21 cellular contexts compared by ENCODE assay signal in the genomic region with DNA sequence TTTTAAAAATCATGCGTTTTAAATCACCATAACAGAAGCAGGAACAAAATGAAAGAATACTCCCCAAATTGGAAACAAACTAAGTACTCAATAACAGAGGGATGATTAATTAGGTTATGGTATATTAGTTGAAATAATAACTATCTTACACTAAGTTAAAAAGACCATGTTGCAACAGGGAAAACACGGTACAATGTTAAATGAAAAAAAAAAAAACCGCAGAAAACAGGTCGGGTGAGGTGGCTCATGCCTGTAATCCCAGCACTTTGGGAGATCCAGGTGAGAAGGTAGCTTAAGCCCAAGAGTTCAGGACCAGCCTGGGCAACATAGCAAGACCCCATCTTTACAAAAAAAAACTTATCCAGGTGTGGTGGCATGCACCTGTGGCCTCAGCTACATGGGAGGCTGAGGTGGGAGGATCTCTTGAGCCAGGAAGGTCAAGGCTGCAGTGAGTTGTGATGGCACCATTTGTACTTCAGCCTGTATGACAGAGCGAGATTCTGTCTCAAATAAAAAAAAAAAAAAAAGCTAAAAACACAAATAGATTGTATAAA. TPM values are rescaled to one million over a fixed set of nuclear protein-coding genes. Genes with fewer than 3 reads are reported as not detected.
A peak's percentile ranks its signal among the peaks of the same experiment; 100 is the strongest.
DNase-seq lines count a peak whose midpoint lies in the region; ATAC-seq and TF ChIP-seq lines count a peak whose summit lies in the region.
"Had no signal": no experiment of that assay in that cellular context is flagged by ENCODE, and none has a peak within 500 bp of the region (broad histone marks: within the 10 kb centered on the region; RNA-seq: fewer than 3 reads in every experiment).

No MANE protein-coding gene starts in this region.

- no peak for DNase-seq in breast epithelium (ENCODE audit: low spot score in 2 of 2)
- DNase-seq in MCF 10A (ENCODE audit: unreplicated experiment): no peak
- no peak for DNase-seq in endothelial cell (ENCODE audit: low spot score)
- DNase-seq in tibial artery: no peak
- DNase-seq in AML-193 (lab: John Stamatoyannopoulos, UW): no peak
- DNase-seq: activated B cell treated with CpG ODN at 0.5 μM for 24 hours; activated T-cell treated with anti-CD3 and anti-CD28 coated beads, Interleukin-2, amount 50 U/mL, for 72 hours; brain microvascular endothelial cell; immature natural killer cell; KG1; naive thymus-derived CD4-positive, alpha-beta T cell; NCI-H2081; SHP77 had no signal

- H3K27ac Mint-ChIP-seq in MCF 10A (ENCODE audit: low read depth, unreplicated experiment): no peak overlapping the region
- no peak overlapping the region for H3K27ac Mint-ChIP-seq in endothelial cell (ENCODE audit: unreplicated experiment)
- H3K27ac Mint-ChIP-seq in nephron: no peak overlapping the region
- H3K27ac Mint-ChIP-seq: activated B cell treated with CpG ODN at 0.5 μM for 24 hours; activated naive CD8-positive, alpha-beta T cell; activated T-cell treated with anti-CD3 and anti-CD28 coated beads, Interleukin-2, amount 50 U/mL, for 72 hours; CD14-positive monocyte; immature natural killer cell; naive thymus-derived CD4-positive, alpha-beta T cell; stimulated activated memory B cell treated with anti-CD40 and anti-IgM and Interleukin-4, amounts not matched to agents 10 μg/mL and 1 μg/mL and 100 μg/mL, for 72 hours; T-helper 1 cell treated with Interleukin-12 subunit alpha and Interleukin-12 subunit beta and Interleukin-4 antibody, amounts not matched to agents 30 μg/mL and 1 μg/mL, for 36 hours had no signal

- H3K4me3 Mint-ChIP-seq in MCF 10A (ENCODE audit: unreplicated experiment) (no peak overlapping the region), endothelial cell (ENCODE audit: unreplicated experiment) (peak overlapping the region; percentile 37), nephron (peak overlapping the region; percentile 64 to 66 (median 65))
- H3K4me3 Mint-ChIP-seq: activated B cell treated with CpG ODN at 0.5 μM for 24 hours; activated naive CD8-positive, alpha-beta T cell; naive thymus-derived CD4-positive, alpha-beta T cell; stimulated activated memory B cell treated with anti-CD40 and anti-IgM and Interleukin-4, amounts not matched to agents 10 μg/mL and 1 μg/mL and 100 μg/mL, for 72 hours; T-helper 1 cell treated with Interleukin-12 subunit alpha and Interleukin-12 subunit beta and Interleukin-4 antibody, amounts not matched to agents 30 μg/mL and 1 μg/mL, for 36 hours had no signal

- H3K9me3 ChIP-seq in breast epithelium (no peaks in the 10 kb centered on the region), tibial artery (no peaks in the 10 kb centered on the region)
- H3K9me3 ChIP-seq: tibial nerve had no signal

- no peak for TF ChIP-seq CTCF in breast epithelium (IDR thresholded peaks at IDR 0.05)
- TF ChIP-seq CTCF in MCF 10A (IDR thresholded peaks at IDR 0.05; ENCODE audit: unreplicated experiment): no peak
- no peak for TF ChIP-seq CTCF in endothelial cell (IDR thresholded peaks at IDR 0.05; ENCODE audit: unreplicated experiment)
- TF ChIP-seq CTCF in nephron (IDR thresholded peaks at IDR 0.05; ENCODE audit: unreplicated experiment in 3 of 3): no peak
- TF ChIP-seq CTCF in tibial artery (IDR thresholded peaks at IDR 0.05): no peak

- intact Hi-C loops in breast epithelium (cut with DNase I; ENCODE audit: low total_unique reads): no loop called here
- intact Hi-C loops in MCF 10A (cut with micrococcal nuclease): no loop called here
- intact Hi-C loops in tibial artery (cut with DNase I; ENCODE audit: low total_unique reads): no loop called here

- H3K4me3 ChIP-seq in breast epithelium (peak overlapping the region in 1 of 3 donors; percentile 54), tibial artery (peak overlapping the region in 1 of 2 donors; percentile 65)

- H3K27me3 Mint-ChIP-seq in MCF 10A (ENCODE audit: insufficient read depth, unreplicated experiment): peaks cover 27% of the 10 kb centered on the region
- peaks cover 29% of the 10 kb centered on the region for H3K27me3 Mint-ChIP-seq in endothelial cell (ENCODE audit: unreplicated experiment)
- H3K27me3 Mint-ChIP-seq in nephron (ENCODE audit: low read depth): peaks cover 85% of the 10 kb centered on the region

- H3K9me3 Mint-ChIP-seq in MCF 10A (ENCODE audit: unreplicated experiment): no peaks in the 10 kb centered on the region
- H3K9me3 Mint-ChIP-seq in endothelial cell (ENCODE audit: unreplicated experiment): no peaks in the 10 kb centered on the region
- no peaks in the 10 kb centered on the region for H3K9me3 Mint-ChIP-seq in nephron
- H3K9me3 Mint-ChIP-seq: activated B cell treated with CpG ODN at 0.5 μM for 24 hours; activated T-cell treated with anti-CD3 and anti-CD28 coated beads, Interleukin-2, amount 50 U/mL, for 72 hours; stimulated activated memory B cell treated with anti-CD40 and anti-IgM and Interleukin-4, amounts not matched to agents 10 μg/mL and 1 μg/mL and 100 μg/mL, for 72 hours; T-helper 1 cell treated with Interleukin-12 subunit alpha and Interleukin-12 subunit beta and Interleukin-4 antibody, amounts not matched to agents 30 μg/mL and 1 μg/mL, for 36 hours had no signal

- H3K36me3 Mint-ChIP-seq in MCF 10A (ENCODE audit: insufficient read depth, unreplicated experiment) (no peaks in the 10 kb centered on the region), endothelial cell (ENCODE audit: low read depth, unreplicated experiment) (peaks cover 11% of the 10 kb centered on the region), nephron (ENCODE audit: low read depth) (no peaks in the 10 kb centered on the region)
- H3K36me3 Mint-ChIP-seq: activated naive CD8-positive, alpha-beta T cell; stimulated activated memory B cell treated with anti-CD40 and anti-IgM and Interleukin-4, amounts not matched to agents 10 μg/mL and 1 μg/mL and 100 μg/mL, for 72 hours had no signal

- no peaks in the 10 kb centered on the region for H3K27me3 ChIP-seq in breast epithelium
- H3K27me3 ChIP-seq in tibial artery: no peaks in the 10 kb centered on the region
- H3K27me3 ChIP-seq: brain microvascular endothelial cell had no signal

- CTCF ChIA-PET in MCF 10A (lab: Yijun Ruan, JAX): interaction anchor here (0.5 to 2.8 kb wide), 10 partner anchors 10 to 601 kb away, joined by 3 to 7 read pairs (median 3); no protein-coding TSS in a partner anchor

- no peak for TF ChIP-seq POLR2A in breast epithelium (IDR thresholded peaks at IDR 0.05)

- peaks cover 8% of the 10 kb centered on the region for H3K4me1 Mint-ChIP-seq in MCF 10A (ENCODE audit: insufficient read depth, unreplicated experiment)
- H3K4me1 Mint-ChIP-seq in endothelial cell (ENCODE audit: unreplicated experiment): peaks cover 12% of the 10 kb centered on the region
- peaks cover 27% of the 10 kb centered on the region for H3K4me1 Mint-ChIP-seq in nephron
- H3K4me1 Mint-ChIP-seq: immature natural killer cell had no signal

- no peak for ATAC-seq in GM18498 (IDR thresholded peaks at IDR 0.05; ENCODE audit: unreplicated experiment)
- ATAC-seq in GM19023 (IDR thresholded peaks at IDR 0.05; ENCODE audit: unreplicated experiment): no peak
- ATAC-seq: naive thymus-derived CD4-positive, alpha-beta T cell; stimulated activated memory B cell treated with anti-CD40 and anti-IgM and Interleukin-4, amounts not matched to agents 10 μg/mL and 1 μg/mL and 100 μg/mL, for 72 hours had no signal

- no peaks in the 10 kb centered on the region for H3K36me3 ChIP-seq in breast epithelium
- H3K36me3 ChIP-seq in tibial artery: no peaks in the 10 kb centered on the region
- H3K36me3 ChIP-seq: brain microvascular endothelial cell, tibial nerve had no signal

- POLR2A ChIA-PET in MCF 10A (lab: Yijun Ruan, JAX): interaction anchor here (0.6 to 1.1 kb wide), 3 partner anchors 10 to 51 kb away, joined by 3 read pairs; no protein-coding TSS in a partner anchor

- H3K27ac ChIP-seq in breast epithelium (peak overlapping the region; percentile 66 to 70), tibial artery (peak overlapping the region; percentile 65 to 75)
- H3K27ac ChIP-seq: brain microvascular endothelial cell, tibial nerve had no signal

- BruUV-seq in MCF 10A (replicated peaks; lab: Mats Ljungman, UMichigan): no TSS peak

- peaks cover 0 to 4% of the 10 kb centered on the region in 2 donors for H3K4me1 ChIP-seq in breast epithelium
- H3K4me1 ChIP-seq in tibial artery: peaks cover 0 to 39% (median 25%) of the 10 kb centered on the region in 4 donors

RNA-seq across cellular contexts. Expression of a gene that starts 2.4 kb away (rescaled TPM):
- total RNA-seq in breast epithelium (10 to 100 TPM in 2 of 3 donors, 1 to 10 TPM in 1; 4.2 to 21.2 (median 14.4) TPM), MCF 10A (2022) (6.3 and 6.9 TPM in 2 replicates), endothelial cell (ENCODE audit: unreplicated experiment) (0.62 TPM)
